ENCODE assay signal across 1 cellular context in the genomic region with DNA sequence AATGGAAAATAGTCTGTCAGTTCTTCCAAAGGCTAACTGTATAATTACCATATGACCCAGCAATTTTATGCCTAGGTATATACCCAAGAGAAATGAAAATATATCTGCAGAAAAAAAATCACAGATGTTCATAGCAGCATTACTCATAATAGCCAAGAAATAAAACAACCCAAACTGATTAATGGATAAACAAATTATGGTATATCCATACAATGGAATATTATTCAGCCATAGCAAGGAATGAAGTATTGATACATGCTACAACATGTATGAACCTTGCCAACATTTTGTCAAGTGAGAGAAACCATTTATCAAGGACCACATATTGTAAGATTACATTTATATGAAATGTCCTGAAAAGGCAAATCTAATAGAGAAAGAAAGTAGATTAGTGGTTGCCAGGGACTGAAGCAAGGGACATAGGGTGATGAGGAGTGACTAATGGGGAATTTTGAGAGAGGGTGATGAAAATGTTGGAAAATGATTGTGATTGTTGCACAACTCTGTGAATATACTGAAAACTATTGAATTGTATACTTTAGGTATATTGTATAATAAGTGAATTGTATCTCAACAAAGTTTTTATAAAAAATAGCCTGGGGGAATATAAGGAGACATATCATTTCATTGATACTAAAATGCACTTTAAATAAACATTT.
TF ChIP-seq lines count a peak whose summit lies in the region.

No MANE protein-coding gene starts in this region.

TF ChIP-seq in GM23338, 12 proteins besides CTCF, POLR2A, EP300 and RAD21 (continued from another document):
- TF ChIP-seq, protein P1, sequence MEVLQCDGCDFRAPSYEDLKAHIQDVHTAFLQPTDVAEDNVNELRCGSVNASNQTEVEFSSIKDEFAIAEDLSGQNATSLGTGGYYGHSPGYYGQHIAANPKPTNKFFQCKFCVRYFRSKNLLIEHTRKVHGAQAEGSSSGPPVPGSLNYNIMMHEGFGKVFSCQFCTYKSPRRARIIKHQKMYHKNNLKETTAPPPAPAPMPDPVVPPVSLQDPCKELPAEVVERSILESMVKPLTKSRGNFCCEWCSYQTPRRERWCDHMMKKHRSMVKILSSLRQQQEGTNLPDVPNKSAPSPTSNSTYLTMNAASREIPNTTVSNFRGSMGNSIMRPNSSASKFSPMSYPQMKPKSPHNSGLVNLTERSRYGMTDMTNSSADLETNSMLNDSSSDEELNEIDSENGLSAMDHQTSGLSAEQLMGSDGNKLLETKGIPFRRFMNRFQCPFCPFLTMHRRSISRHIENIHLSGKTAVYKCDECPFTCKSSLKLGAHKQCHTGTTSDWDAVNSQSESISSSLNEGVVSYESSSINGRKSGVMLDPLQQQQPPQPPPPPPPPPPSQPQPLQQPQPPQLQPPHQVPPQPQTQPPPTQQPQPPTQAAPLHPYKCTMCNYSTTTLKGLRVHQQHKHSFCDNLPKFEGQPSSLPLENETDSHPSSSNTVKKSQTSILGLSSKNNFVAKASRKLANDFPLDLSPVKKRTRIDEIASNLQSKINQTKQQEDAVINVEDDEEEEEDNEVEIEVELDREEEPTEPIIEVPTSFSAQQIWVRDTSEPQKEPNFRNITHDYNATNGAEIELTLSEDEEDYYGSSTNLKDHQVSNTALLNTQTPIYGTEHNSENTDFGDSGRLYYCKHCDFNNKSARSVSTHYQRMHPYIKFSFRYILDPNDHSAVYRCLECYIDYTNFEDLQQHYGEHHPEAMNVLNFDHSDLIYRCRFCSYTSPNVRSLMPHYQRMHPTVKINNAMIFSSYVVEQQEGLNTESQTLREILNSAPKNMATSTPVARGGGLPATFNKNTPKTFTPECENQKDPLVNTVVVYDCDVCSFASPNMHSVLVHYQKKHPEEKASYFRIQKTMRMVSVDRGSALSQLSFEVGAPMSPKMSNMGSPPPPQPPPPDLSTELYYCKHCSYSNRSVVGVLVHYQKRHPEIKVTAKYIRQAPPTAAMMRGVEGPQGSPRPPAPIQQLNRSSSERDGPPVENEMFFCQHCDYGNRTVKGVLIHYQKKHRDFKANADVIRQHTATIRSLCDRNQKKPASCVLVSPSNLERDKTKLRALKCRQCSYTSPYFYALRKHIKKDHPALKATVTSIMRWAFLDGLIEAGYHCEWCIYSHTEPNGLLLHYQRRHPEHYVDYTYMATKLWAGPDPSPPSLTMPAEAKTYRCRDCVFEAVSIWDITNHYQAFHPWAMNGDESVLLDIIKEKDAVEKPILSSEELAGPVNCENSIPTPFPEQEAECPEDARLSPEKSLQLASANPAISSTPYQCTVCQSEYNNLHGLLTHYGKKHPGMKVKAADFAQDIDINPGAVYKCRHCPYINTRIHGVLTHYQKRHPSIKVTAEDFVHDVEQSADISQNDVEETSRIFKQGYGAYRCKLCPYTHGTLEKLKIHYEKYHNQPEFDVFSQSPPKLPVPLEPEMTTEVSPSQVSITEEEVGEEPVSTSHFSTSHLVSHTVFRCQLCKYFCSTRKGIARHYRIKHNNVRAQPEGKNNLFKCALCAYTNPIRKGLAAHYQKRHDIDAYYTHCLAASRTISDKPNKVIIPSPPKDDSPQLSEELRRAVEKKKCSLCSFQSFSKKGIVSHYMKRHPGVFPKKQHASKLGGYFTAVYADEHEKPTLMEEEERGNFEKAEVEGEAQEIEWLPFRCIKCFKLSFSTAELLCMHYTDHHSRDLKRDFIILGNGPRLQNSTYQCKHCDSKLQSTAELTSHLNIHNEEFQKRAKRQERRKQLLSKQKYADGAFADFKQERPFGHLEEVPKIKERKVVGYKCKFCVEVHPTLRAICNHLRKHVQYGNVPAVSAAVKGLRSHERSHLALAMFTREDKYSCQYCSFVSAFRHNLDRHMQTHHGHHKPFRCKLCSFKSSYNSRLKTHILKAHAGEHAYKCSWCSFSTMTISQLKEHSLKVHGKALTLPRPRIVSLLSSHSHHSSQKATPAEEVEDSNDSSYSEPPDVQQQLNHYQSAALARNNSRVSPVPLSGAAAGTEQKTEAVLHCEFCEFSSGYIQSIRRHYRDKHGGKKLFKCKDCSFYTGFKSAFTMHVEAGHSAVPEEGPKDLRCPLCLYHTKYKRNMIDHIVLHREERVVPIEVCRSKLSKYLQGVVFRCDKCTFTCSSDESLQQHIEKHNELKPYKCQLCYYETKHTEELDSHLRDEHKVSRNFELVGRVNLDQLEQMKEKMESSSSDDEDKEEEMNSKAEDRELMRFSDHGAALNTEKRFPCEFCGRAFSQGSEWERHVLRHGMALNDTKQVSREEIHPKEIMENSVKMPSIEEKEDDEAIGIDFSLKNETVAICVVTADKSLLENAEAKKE (CRISPR knock-in tag; IDR thresholded peaks at IDR 0.05) = no peak
- no peak for TF ChIP-seq CREB1 (CRISPR knock-in tag; IDR thresholded peaks at IDR 0.05; ENCODE audit: low read depth)
- TF ChIP-seq NANOG (IDR thresholded peaks at IDR 0.05; ENCODE audit: borderline replicate concordance) = no peak
- no peak for TF ChIP-seq EZH2 (IDR thresholded peaks at IDR 0.05; ENCODE audit: low read depth, unreplicated experiment)
- TF ChIP-seq, protein P2, sequence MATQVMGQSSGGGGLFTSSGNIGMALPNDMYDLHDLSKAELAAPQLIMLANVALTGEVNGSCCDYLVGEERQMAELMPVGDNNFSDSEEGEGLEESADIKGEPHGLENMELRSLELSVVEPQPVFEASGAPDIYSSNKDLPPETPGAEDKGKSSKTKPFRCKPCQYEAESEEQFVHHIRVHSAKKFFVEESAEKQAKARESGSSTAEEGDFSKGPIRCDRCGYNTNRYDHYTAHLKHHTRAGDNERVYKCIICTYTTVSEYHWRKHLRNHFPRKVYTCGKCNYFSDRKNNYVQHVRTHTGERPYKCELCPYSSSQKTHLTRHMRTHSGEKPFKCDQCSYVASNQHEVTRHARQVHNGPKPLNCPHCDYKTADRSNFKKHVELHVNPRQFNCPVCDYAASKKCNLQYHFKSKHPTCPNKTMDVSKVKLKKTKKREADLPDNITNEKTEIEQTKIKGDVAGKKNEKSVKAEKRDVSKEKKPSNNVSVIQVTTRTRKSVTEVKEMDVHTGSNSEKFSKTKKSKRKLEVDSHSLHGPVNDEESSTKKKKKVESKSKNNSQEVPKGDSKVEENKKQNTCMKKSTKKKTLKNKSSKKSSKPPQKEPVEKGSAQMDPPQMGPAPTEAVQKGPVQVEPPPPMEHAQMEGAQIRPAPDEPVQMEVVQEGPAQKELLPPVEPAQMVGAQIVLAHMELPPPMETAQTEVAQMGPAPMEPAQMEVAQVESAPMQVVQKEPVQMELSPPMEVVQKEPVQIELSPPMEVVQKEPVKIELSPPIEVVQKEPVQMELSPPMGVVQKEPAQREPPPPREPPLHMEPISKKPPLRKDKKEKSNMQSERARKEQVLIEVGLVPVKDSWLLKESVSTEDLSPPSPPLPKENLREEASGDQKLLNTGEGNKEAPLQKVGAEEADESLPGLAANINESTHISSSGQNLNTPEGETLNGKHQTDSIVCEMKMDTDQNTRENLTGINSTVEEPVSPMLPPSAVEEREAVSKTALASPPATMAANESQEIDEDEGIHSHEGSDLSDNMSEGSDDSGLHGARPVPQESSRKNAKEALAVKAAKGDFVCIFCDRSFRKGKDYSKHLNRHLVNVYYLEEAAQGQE (IDR thresholded peaks at IDR 0.05; ENCODE audit: unreplicated experiment) = no peak
